In genomic region chr11:55503449-55503848, GRCh38 we compare ENCODE assay signal across 1 cellular context.
TF ChIP-seq lines count a peak whose summit lies in the region.

No MANE protein-coding gene starts in this region.

TF ChIP-seq in GM23338, 12 proteins besides CTCF, POLR2A, EP300 and RAD21 (continued from another document):
- TF ChIP-seq, protein P1, sequence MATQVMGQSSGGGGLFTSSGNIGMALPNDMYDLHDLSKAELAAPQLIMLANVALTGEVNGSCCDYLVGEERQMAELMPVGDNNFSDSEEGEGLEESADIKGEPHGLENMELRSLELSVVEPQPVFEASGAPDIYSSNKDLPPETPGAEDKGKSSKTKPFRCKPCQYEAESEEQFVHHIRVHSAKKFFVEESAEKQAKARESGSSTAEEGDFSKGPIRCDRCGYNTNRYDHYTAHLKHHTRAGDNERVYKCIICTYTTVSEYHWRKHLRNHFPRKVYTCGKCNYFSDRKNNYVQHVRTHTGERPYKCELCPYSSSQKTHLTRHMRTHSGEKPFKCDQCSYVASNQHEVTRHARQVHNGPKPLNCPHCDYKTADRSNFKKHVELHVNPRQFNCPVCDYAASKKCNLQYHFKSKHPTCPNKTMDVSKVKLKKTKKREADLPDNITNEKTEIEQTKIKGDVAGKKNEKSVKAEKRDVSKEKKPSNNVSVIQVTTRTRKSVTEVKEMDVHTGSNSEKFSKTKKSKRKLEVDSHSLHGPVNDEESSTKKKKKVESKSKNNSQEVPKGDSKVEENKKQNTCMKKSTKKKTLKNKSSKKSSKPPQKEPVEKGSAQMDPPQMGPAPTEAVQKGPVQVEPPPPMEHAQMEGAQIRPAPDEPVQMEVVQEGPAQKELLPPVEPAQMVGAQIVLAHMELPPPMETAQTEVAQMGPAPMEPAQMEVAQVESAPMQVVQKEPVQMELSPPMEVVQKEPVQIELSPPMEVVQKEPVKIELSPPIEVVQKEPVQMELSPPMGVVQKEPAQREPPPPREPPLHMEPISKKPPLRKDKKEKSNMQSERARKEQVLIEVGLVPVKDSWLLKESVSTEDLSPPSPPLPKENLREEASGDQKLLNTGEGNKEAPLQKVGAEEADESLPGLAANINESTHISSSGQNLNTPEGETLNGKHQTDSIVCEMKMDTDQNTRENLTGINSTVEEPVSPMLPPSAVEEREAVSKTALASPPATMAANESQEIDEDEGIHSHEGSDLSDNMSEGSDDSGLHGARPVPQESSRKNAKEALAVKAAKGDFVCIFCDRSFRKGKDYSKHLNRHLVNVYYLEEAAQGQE (IDR thresholded peaks at IDR 0.05; ENCODE audit: unreplicated experiment): no peak
- TF ChIP-seq ZNF114 (CRISPR knock-in tag; IDR thresholded peaks at IDR 0.05): no peak
- no peak for TF ChIP-seq NANOG (IDR thresholded peaks at IDR 0.05; ENCODE audit: borderline replicate concordance)
- TF ChIP-seq EZH2phosphoT487 (IDR thresholded peaks at IDR 0.05; ENCODE audit: unreplicated experiment): no peak
- TF ChIP-seq CREB1 (CRISPR knock-in tag; IDR thresholded peaks at IDR 0.05; ENCODE audit: low read depth): no peak
- no peak for TF ChIP-seq ETS1 (IDR thresholded peaks at IDR 0.05)
- TF ChIP-seq, protein P2, sequence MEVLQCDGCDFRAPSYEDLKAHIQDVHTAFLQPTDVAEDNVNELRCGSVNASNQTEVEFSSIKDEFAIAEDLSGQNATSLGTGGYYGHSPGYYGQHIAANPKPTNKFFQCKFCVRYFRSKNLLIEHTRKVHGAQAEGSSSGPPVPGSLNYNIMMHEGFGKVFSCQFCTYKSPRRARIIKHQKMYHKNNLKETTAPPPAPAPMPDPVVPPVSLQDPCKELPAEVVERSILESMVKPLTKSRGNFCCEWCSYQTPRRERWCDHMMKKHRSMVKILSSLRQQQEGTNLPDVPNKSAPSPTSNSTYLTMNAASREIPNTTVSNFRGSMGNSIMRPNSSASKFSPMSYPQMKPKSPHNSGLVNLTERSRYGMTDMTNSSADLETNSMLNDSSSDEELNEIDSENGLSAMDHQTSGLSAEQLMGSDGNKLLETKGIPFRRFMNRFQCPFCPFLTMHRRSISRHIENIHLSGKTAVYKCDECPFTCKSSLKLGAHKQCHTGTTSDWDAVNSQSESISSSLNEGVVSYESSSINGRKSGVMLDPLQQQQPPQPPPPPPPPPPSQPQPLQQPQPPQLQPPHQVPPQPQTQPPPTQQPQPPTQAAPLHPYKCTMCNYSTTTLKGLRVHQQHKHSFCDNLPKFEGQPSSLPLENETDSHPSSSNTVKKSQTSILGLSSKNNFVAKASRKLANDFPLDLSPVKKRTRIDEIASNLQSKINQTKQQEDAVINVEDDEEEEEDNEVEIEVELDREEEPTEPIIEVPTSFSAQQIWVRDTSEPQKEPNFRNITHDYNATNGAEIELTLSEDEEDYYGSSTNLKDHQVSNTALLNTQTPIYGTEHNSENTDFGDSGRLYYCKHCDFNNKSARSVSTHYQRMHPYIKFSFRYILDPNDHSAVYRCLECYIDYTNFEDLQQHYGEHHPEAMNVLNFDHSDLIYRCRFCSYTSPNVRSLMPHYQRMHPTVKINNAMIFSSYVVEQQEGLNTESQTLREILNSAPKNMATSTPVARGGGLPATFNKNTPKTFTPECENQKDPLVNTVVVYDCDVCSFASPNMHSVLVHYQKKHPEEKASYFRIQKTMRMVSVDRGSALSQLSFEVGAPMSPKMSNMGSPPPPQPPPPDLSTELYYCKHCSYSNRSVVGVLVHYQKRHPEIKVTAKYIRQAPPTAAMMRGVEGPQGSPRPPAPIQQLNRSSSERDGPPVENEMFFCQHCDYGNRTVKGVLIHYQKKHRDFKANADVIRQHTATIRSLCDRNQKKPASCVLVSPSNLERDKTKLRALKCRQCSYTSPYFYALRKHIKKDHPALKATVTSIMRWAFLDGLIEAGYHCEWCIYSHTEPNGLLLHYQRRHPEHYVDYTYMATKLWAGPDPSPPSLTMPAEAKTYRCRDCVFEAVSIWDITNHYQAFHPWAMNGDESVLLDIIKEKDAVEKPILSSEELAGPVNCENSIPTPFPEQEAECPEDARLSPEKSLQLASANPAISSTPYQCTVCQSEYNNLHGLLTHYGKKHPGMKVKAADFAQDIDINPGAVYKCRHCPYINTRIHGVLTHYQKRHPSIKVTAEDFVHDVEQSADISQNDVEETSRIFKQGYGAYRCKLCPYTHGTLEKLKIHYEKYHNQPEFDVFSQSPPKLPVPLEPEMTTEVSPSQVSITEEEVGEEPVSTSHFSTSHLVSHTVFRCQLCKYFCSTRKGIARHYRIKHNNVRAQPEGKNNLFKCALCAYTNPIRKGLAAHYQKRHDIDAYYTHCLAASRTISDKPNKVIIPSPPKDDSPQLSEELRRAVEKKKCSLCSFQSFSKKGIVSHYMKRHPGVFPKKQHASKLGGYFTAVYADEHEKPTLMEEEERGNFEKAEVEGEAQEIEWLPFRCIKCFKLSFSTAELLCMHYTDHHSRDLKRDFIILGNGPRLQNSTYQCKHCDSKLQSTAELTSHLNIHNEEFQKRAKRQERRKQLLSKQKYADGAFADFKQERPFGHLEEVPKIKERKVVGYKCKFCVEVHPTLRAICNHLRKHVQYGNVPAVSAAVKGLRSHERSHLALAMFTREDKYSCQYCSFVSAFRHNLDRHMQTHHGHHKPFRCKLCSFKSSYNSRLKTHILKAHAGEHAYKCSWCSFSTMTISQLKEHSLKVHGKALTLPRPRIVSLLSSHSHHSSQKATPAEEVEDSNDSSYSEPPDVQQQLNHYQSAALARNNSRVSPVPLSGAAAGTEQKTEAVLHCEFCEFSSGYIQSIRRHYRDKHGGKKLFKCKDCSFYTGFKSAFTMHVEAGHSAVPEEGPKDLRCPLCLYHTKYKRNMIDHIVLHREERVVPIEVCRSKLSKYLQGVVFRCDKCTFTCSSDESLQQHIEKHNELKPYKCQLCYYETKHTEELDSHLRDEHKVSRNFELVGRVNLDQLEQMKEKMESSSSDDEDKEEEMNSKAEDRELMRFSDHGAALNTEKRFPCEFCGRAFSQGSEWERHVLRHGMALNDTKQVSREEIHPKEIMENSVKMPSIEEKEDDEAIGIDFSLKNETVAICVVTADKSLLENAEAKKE (CRISPR knock-in tag; IDR thresholded peaks at IDR 0.05): no peak
- no peak for TF ChIP-seq STAT1 (IDR thresholded peaks at IDR 0.05; ENCODE audit: unreplicated experiment)
